Comparison of ENCODE assay signal across 11 cellular contexts in the genomic region with DNA sequence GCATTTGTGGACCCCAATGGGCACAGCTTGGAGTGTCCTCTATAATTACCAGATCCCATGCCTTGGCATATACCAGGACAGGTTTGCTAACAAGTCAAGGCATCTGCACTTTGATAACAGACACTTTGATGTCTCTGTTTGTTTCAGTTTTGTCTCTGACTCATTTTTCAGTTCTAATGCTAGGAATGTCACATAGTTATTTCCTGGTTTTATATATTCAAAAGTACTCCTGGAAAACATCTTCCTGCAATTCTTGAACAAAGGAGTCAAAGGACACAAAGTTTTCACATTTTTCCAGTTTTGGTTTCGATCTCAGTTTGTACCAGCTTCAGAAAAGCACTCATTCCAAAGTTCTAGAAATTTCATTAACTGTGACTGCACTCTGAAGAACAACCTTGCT.
DNase-seq lines count a peak whose midpoint lies in the region; ATAC-seq, FAIRE-seq and TF ChIP-seq lines count a peak whose summit lies in the region.
"Had no signal": no experiment of that assay in that cellular context is flagged by ENCODE, and none has a peak within 500 bp of the region (broad histone marks: within the 10 kb centered on the region; RNA-seq: fewer than 3 reads in every experiment).

No MANE protein-coding gene starts in this region.

- no peak overlapping the region for H3K4me3 ChIP-seq in GM12878
- H3K4me3 ChIP-seq in muscle layer of duodenum (ENCODE audit: low read depth in 1 of 2, low read length in 2 of 2), result no peak overlapping the region

- no peak overlapping the region for H2AFZ ChIP-seq in GM12878 (ENCODE audit: control insufficient read depth, low read depth, low read length)

- SMC1A ChIA-PET in GM12878 (lab: Charles Lee; ENCODE audit: uncharacterized antibody, unreplicated experiment), result interaction anchor here (1.0 to 1.9 kb wide), 9 partner anchors 9 to 306 kb away, joined by 3 to 6 read pairs (median 4); no protein-coding TSS in a partner anchor

- RAD21 ChIA-PET in GM12878 (lab: Charles Lee; ENCODE audit: unreplicated experiment), result interaction anchor here (0.7 to 1.0 kb wide), 4 partner anchors 71 to 556 kb away, joined by 3 to 4 read pairs (median 3); no protein-coding TSS in a partner anchor

- no peaks in the 10 kb centered on the region for H4K20me1 ChIP-seq in GM12878 (ENCODE audit: control insufficient read depth, insufficient read depth)

- H3K27me3 ChIP-seq in GM12878 (replicated peaks in 1 of 2; ENCODE audit: control insufficient read depth in 2 of 2, insufficient read depth in 2 of 2, low read length in 1 of 2) (no peaks in the 10 kb centered on the region), muscle layer of duodenum (ENCODE audit: low read depth, low read length) (no peaks in the 10 kb centered on the region)
- H3K27me3 ChIP-seq: brain microvascular endothelial cell had no signal

- TF ChIP-seq RAD21 in GM12878 (IDR thresholded peaks at IDR 0.05; ENCODE audit: insufficient read depth, low read depth, low read length), result no peak

- H3K9me3 ChIP-seq in GM12878 (replicated peaks; ENCODE audit: control insufficient read depth, insufficient read depth, low read length) (no peaks in the 10 kb centered on the region), muscle layer of duodenum (ENCODE audit: control insufficient read depth in 1 of 2, low read length in 2 of 2) (no peaks in the 10 kb centered on the region)

- in situ Hi-C loops in GM12878 (cut with MboI), result no loop called here

- H3K4me2 ChIP-seq in GM12878 (ENCODE audit: control insufficient read depth, insufficient read depth), result peak overlapping the region; percentile 76

- no peaks in the 10 kb centered on the region for H3K79me2 ChIP-seq in GM12878 (ENCODE audit: control insufficient read depth, insufficient read depth, low read length)

- H3K36me3 ChIP-seq in GM12878 (ENCODE audit: control insufficient read depth in 2 of 2, insufficient read depth in 2 of 2, low read length in 1 of 2) (no peaks in the 10 kb centered on the region), muscle layer of duodenum (ENCODE audit: control insufficient read depth in 1 of 2, insufficient read depth in 2 of 2, low read length in 2 of 2) (no peaks in the 10 kb centered on the region)
- H3K36me3 ChIP-seq: brain microvascular endothelial cell had no signal

- FAIRE-seq in GM12878 (lab: Jason Lieb, UNC), result peak; percentile 80
- no peak for FAIRE-seq in D721Med (lab: Jason Lieb, UNC)

- POLR2A ChIA-PET in GM12878 (lab: Charles Lee), result interaction anchor here (0.5 kb wide), 1 partner anchor 1091 kb away, joined by 7 read pairs; no protein-coding TSS in a partner anchor

- no TSS peak for BruUV-seq in GM12878 (replicated peaks; lab: Mats Ljungman, UMichigan)

- H3K9ac ChIP-seq in GM12878 (ENCODE audit: control insufficient read depth, insufficient read depth, low read length), result no peak overlapping the region

- TF ChIP-seq EP300 in GM12878 (IDR thresholded peaks at IDR 0.05; ENCODE audit: borderline replicate concordance in 1 of 2, control insufficient read depth in 1 of 2, low read depth in 2 of 2, low read length in 2 of 2), result no peak

- H3K4me1 ChIP-seq in GM12878 (ENCODE audit: control insufficient read depth, insufficient read depth, low read length), result peaks cover 18% of the 10 kb centered on the region
- H3K4me1 ChIP-seq in muscle layer of duodenum (ENCODE audit: control insufficient read depth in 1 of 2, insufficient read depth in 2 of 2, low read length in 2 of 2), result no peaks in the 10 kb centered on the region

- CTCF ChIA-PET in GM12878 (lab: Yijun Ruan, JAX), result interaction anchor here (0.8 to 1.5 kb wide), 2 partner anchors 11 to 201 kb away, joined by 4 read pairs; no protein-coding TSS in a partner anchor

- no peak for DNase-seq in GM12878 (ENCODE audit: low read depth, low spot score)
- no peak for DNase-seq in SK-N-DZ (ENCODE audit: low spot score)
- DNase-seq in D721Med (ENCODE audit: insufficient read length, low spot score), result no peak
- DNase-seq in NCI-H128 (lab: John Stamatoyannopoulos, UW; ENCODE audit: unreplicated experiment), result no peak
- DNase-seq in NCI-H82 treated with DMSO at 0.1 percent for 48 hours (lab: John Stamatoyannopoulos, UW; ENCODE audit: unreplicated experiment), result no peak
- DNase-seq: brain microvascular endothelial cell; CD8-positive, alpha-beta T cell; NCI-H226 had no signal

- peak; percentile 25 for ATAC-seq in GM18502 (IDR thresholded peaks at IDR 0.05; ENCODE audit: poor library complexity, unreplicated experiment)
- peak; percentile 27 for ATAC-seq in HG03196 (IDR thresholded peaks at IDR 0.05; ENCODE audit: unreplicated experiment)
- peak; percentile 36 for ATAC-seq in GM12878
- ATAC-seq: CD8-positive, alpha-beta T cell had no signal

- intact Hi-C loops in GM12878 (cut with micrococcal nuclease; ENCODE audit: unreplicated experiment), result loop anchor here (5.0 kb wide), 1 partner anchor 186 kb away; no protein-coding TSS in a partner anchor

- TF ChIP-seq POLR2A in GM12878 (IDR thresholded peaks at IDR 0.05; ENCODE audit: low read depth, low read length), result no peak

- H3K27ac ChIP-seq in GM12878 (ENCODE audit: control insufficient read depth, insufficient read depth) (peak overlapping the region; percentile 50), muscle layer of duodenum (ENCODE audit: low read length) (peak overlapping the region; percentile 24)
- H3K27ac ChIP-seq: brain microvascular endothelial cell had no signal

- TF ChIP-seq CTCF in GM12878 (IDR thresholded peaks at IDR 0.05 in 2 of 3, conservative IDR thresholded peaks at IDR 0.05 in 1 of 3; ENCODE audit: control insufficient read depth in 2 of 3, extremely low read depth in 1 of 3, insufficient read depth in 1 of 3, low read depth in 3 of 3, low read length in 3 of 3) (no peak), D721Med (IDR thresholded peaks at IDR 0.05; ENCODE audit: insufficient read depth, missing control alignments) (no peak)

- 92% methylated on average over 1 of the region's 1 CpG for WGBS in GM12878 (ENCODE audit: insufficient coverage, insufficient replicate concordance, low lambda C conversion rate, missing lambda C conversion rate)

TF ChIP-seq in GM12878, 131 proteins besides CTCF, POLR2A, EP300 and RAD21:
- TF ChIP-seq PML (IDR thresholded peaks at IDR 0.05; ENCODE audit: low read length) (no peak), IKZF2 (IDR thresholded peaks at IDR 0.05) (peak in 1 of 2 experiments; percentile 7; a peak in 1 of 4 replicates)
